In the genomic region with DNA sequence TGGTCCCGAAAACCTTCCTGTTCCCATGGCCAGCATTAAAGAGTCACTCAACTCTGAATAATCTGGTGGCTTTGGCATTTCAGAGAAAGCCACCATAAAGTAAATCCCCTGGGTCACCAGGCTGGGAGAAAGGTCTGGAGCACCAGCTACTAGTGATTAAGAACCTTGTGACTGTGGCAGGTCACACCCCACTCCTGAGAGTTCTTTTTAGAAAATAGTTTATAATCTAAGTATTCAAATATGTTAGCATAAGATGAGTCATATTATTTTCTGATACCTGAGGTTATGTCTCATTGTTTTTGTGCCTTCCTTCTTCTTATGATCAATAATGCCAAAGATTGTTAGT, we compare ENCODE assay signal across 27 cellular contexts.
DNase-seq lines count a peak whose midpoint lies in the region; ATAC-seq, FAIRE-seq and TF ChIP-seq lines count a peak whose summit lies in the region.
"Had no signal": no experiment of that assay in that cellular context is flagged by ENCODE, and none has a peak within 500 bp of the region (broad histone marks: within the 10 kb centered on the region; RNA-seq: fewer than 3 reads in every experiment).

No MANE protein-coding gene starts in this region.

- H3K27ac Mint-ChIP-seq in nephron progenitor cell: peak overlapping the region; percentile 70
- no peak overlapping the region for H3K27ac Mint-ChIP-seq in mesothelial cell of epicardium
- H3K27ac Mint-ChIP-seq in stimulated activated effector memory CD8-positive, alpha-beta T cell treated with anti-CD3 and anti-CD28 coated beads, Interleukin-12 subunit alpha, Interleukin-12 subunit beta, amount 100 ng/mL, for 72 hours: no peak overlapping the region
- H3K27ac Mint-ChIP-seq: B cell; CD8-positive, alpha-beta T cell had no signal

- POLR2A ChIA-PET in HEK293 (lab: Yijun Ruan, JAX): no interaction called here

- H3K9me3 Mint-ChIP-seq in nephron progenitor cell (no peaks in the 10 kb centered on the region), mesothelial cell of epicardium (no peaks in the 10 kb centered on the region)
- H3K9me3 Mint-ChIP-seq in stimulated activated effector memory CD8-positive, alpha-beta T cell treated with anti-CD3 and anti-CD28 coated beads, Interleukin-12 subunit alpha, Interleukin-12 subunit beta, amount 100 ng/mL, for 72 hours: no peaks in the 10 kb centered on the region
- H3K9me3 Mint-ChIP-seq: CD8-positive, alpha-beta T cell had no signal

- no peaks in the 10 kb centered on the region for H3K36me3 ChIP-seq in HEK293 (ENCODE audit: control insufficient read depth in 2 of 2, insufficient read depth in 1 of 2, low read length in 2 of 2)
- H3K36me3 ChIP-seq: Peyer's patch had no signal

- H3K4me1 ChIP-seq in HEK293 (ENCODE audit: control insufficient read depth, insufficient read depth, low read length): peaks cover 12% of the 10 kb centered on the region

- no peak for DNase-seq in epithelial cell of prostate (ENCODE audit: low read depth, low spot score)
- DNase-seq in nephron progenitor cell: no peak
- DNase-seq in epidermal melanocyte (ENCODE audit: insufficient read length, low spot score): no peak
- no peak for DNase-seq in urothelium cell line (ENCODE audit: low spot score)
- DNase-seq in mesothelial cell of epicardium (ENCODE audit: low spot score in 2 of 2, unreplicated experiment in 2 of 2): no peak
- no peak for DNase-seq in stimulated activated effector memory CD8-positive, alpha-beta T cell treated with anti-CD3 and anti-CD28 coated beads, Interleukin-12 subunit alpha, Interleukin-12 subunit beta, amount 100 ng/mL, for 72 hours (ENCODE audit: low spot score in 2 of 2)
- DNase-seq: Caco-2; CD8-positive, alpha-beta T cell; DMS 273 treated with DMSO at 0.1 percent for 48 hours; DMS79; EL; GDM1; H7; NCI-H1092; NCI-H1417 treated with DMSO at 0.1 percent for 48 hours; NCI-H1694 treated with DMSO at 0.1 percent for 48 hours; NCI-H2081; NCI-H2227 treated with DMSO at 0.1 percent for 48 hours; NCI-H526 treated with DMSO at 0.1 percent for 48 hours; Peyer's patch; SHP77 treated with DMSO at 0.1 percent for 48 hours had no signal

- no peak for FAIRE-seq in urothelium cell line (lab: Jason Lieb, UNC)
- FAIRE-seq: GM12878 had no signal

- H3K4me3 Mint-ChIP-seq in nephron progenitor cell: no peak overlapping the region
- no peak overlapping the region for H3K4me3 Mint-ChIP-seq in mesothelial cell of epicardium
- H3K4me3 Mint-ChIP-seq in stimulated activated effector memory CD8-positive, alpha-beta T cell treated with anti-CD3 and anti-CD28 coated beads, Interleukin-12 subunit alpha, Interleukin-12 subunit beta, amount 100 ng/mL, for 72 hours: no peak overlapping the region
- H3K4me3 Mint-ChIP-seq: B cell; CD8-positive, alpha-beta T cell had no signal

- H3K9me3 ChIP-seq in HEK293 (ENCODE audit: control insufficient read depth, insufficient read depth, low read depth, low read length): no peaks in the 10 kb centered on the region
- H3K9me3 ChIP-seq: Caco-2, Peyer's patch had no signal

- CTCF ChIA-PET in HEK293 (lab: Yijun Ruan, JAX): no interaction called here

- no peak overlapping the region for H3K4me3 ChIP-seq in HEK293 (ENCODE audit: low read depth, low read length)
- H3K4me3 ChIP-seq: GM12878, Peyer's patch, SK-N-MC had no signal

- no peak for ATAC-seq in stimulated activated effector memory CD8-positive, alpha-beta T cell treated with anti-CD3 and anti-CD28 coated beads, Interleukin-12 subunit alpha, Interleukin-12 subunit beta, amount 100 ng/mL, for 72 hours
- ATAC-seq: CD8-positive, alpha-beta T cell; GM12878 had no signal

- H3K27ac ChIP-seq in HEK293 (ENCODE audit: extremely low read depth, low read depth, low read length) (no peak overlapping the region), VCaP (peak overlapping the region; percentile 16; the same call in 1 of the 2 replicates), epithelial cell of prostate (peak overlapping the region; percentile 3)
- H3K27ac ChIP-seq: C4-2B, Peyer's patch, SK-N-MC had no signal

- TF ChIP-seq CTCF in HEK293 (tag by site-specific recombination; IDR thresholded peaks at IDR 0.05) (no peak), VCaP (conservative IDR thresholded peaks at IDR 0.05) (no peak), nephron progenitor cell (IDR thresholded peaks at IDR 0.05) (no peak), mesothelial cell of epicardium (IDR thresholded peaks at IDR 0.05; ENCODE audit: unreplicated experiment) (no peak)

- peaks cover 44% of the 10 kb centered on the region for H3K4me1 Mint-ChIP-seq in nephron progenitor cell
- H3K4me1 Mint-ChIP-seq in mesothelial cell of epicardium: peaks cover 17% of the 10 kb centered on the region
- no peaks in the 10 kb centered on the region for H3K4me1 Mint-ChIP-seq in stimulated activated effector memory CD8-positive, alpha-beta T cell treated with anti-CD3 and anti-CD28 coated beads, Interleukin-12 subunit alpha, Interleukin-12 subunit beta, amount 100 ng/mL, for 72 hours
- H3K4me1 Mint-ChIP-seq: B cell had no signal

- H3K27me3 Mint-ChIP-seq in nephron progenitor cell (ENCODE audit: low read depth, poor library complexity): peaks cover 2% of the 10 kb centered on the region
- H3K27me3 Mint-ChIP-seq in mesothelial cell of epicardium (ENCODE audit: low read depth): no peaks in the 10 kb centered on the region

- H3K36me3 Mint-ChIP-seq in nephron progenitor cell (ENCODE audit: low read depth): no peaks in the 10 kb centered on the region
- no peaks in the 10 kb centered on the region for H3K36me3 Mint-ChIP-seq in mesothelial cell of epicardium
- no peaks in the 10 kb centered on the region for H3K36me3 Mint-ChIP-seq in stimulated activated effector memory CD8-positive, alpha-beta T cell treated with anti-CD3 and anti-CD28 coated beads, Interleukin-12 subunit alpha, Interleukin-12 subunit beta, amount 100 ng/mL, for 72 hours
- H3K36me3 Mint-ChIP-seq: CD8-positive, alpha-beta T cell had no signal

TF ChIP-seq in HEK293, 187 proteins besides CTCF, POLR2A, EP300 and RAD21:
- TF ChIP-seq GLIS1 (tag by site-specific recombination; IDR thresholded peaks at IDR 0.05) (no peak), ZNF560 (tag by site-specific recombination; IDR thresholded peaks at IDR 0.05; ENCODE audit: borderline replicate concordance) (no peak), IKZF3 (tag by site-specific recombination; IDR thresholded peaks at IDR 0.05) (0 out of 2 replicates have a peak, but pooled peaks have one; percentile 22), ZNF19 (tag by site-specific recombination; IDR thresholded peaks at IDR 0.05; ENCODE audit: low read depth) (no peak)
- TF ChIP-seq, protein P1, sequence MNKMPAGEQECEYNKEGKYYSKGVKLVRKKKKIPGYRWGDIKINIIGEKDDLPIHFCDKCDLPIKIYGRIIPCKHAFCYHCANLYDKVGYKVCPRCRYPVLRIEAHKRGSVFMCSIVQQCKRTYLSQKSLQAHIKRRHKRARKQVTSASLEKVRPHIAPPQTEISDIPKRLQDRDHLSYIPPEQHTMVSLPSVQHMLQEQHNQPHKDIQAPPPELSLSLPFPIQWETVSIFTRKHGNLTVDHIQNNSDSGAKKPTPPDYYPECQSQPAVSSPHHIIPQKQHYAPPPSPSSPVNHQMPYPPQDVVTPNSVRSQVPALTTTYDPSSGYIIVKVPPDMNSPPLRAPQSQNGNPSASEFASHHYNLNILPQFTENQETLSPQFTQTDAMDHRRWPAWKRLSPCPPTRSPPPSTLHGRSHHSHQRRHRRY (tag by site-specific recombination; IDR thresholded peaks at IDR 0.05): no peak
- TF ChIP-seq, protein P2, sequence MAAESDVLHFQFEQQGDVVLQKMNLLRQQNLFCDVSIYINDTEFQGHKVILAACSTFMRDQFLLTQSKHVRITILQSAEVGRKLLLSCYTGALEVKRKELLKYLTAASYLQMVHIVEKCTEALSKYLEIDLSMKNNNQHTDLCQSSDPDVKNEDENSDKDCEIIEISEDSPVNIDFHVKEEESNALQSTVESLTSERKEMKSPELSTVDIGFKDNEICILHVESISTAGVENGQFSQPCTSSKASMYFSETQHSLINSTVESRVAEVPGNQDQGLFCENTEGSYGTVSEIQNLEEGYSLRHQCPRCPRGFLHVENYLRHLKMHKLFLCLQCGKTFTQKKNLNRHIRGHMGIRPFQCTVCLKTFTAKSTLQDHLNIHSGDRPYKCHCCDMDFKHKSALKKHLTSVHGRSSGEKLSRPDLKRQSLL (tag by site-specific recombination; IDR thresholded peaks at IDR 0.05): no peak
- TF ChIP-seq, protein P3, sequence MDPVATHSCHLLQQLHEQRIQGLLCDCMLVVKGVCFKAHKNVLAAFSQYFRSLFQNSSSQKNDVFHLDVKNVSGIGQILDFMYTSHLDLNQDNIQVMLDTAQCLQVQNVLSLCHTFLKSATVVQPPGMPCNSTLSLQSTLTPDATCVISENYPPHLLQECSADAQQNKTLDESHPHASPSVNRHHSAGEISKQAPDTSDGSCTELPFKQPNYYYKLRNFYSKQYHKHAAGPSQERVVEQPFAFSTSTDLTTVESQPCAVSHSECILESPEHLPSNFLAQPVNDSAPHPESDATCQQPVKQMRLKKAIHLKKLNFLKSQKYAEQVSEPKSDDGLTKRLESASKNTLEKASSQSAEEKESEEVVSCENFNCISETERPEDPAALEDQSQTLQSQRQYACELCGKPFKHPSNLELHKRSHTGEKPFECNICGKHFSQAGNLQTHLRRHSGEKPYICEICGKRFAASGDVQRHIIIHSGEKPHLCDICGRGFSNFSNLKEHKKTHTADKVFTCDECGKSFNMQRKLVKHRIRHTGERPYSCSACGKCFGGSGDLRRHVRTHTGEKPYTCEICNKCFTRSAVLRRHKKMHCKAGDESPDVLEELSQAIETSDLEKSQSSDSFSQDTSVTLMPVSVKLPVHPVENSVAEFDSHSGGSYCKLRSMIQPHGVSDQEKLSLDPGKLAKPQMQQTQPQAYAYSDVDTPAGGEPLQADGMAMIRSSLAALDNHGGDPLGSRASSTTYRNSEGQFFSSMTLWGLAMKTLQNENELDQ (tag by site-specific recombination; IDR thresholded peaks at IDR 0.05; ENCODE audit: low read depth): no peak
